ENCODE assay signal across 8 cellular contexts in genomic region chr5:54234304-54234938, GRCh38.
DNase-seq lines count a peak whose midpoint lies in the region; ATAC-seq and TF ChIP-seq lines count a peak whose summit lies in the region.

No MANE protein-coding gene starts in this region.

- ATAC-seq in HG03060 (IDR thresholded peaks at IDR 0.05; ENCODE audit: low read depth, unreplicated experiment) (peak; percentile 48), RWPE2 (ENCODE audit: low read depth) (no peak), foreskin keratinocyte (no peak), upper lobe of right lung (no peak), GM18505 (IDR thresholded peaks at IDR 0.05; ENCODE audit: unreplicated experiment) (no peak), left ventricle myocardium superior (no peak), GM19023 (IDR thresholded peaks at IDR 0.05; ENCODE audit: unreplicated experiment) (no peak)

- peaks cover 8% of the 10 kb centered on the region for H3K4me1 ChIP-seq in RWPE2 (ENCODE audit: insufficient read depth, poor library complexity, severe bottlenecking)
- no peaks in the 10 kb centered on the region for H3K4me1 ChIP-seq in foreskin keratinocyte
- H3K4me1 ChIP-seq in upper lobe of right lung, result peaks cover 3% of the 10 kb centered on the region

- intact Hi-C loops in upper lobe of right lung (cut with DNase I) (no loop called here), left ventricle myocardium superior (cut with micrococcal nuclease) (no loop called here)

- DNase-seq in EH (ENCODE audit: low read depth) (peak; percentile 60), RWPE2 (ENCODE audit: low spot score) (no peak), foreskin keratinocyte (no peak), upper lobe of right lung (no peak), left ventricle myocardium superior (no peak)

- TF ChIP-seq CTCF in RWPE2 (IDR thresholded peaks at IDR 0.05; ENCODE audit: poor library complexity, severe bottlenecking), result peak; percentile 88
- peak; percentile 73 for TF ChIP-seq CTCF in foreskin keratinocyte (conservative IDR thresholded peaks at IDR 0.05)
- TF ChIP-seq CTCF in upper lobe of right lung (IDR thresholded peaks at IDR 0.05), result peak; percentile 50

- H3K4me3 ChIP-seq in RWPE2 (ENCODE audit: severe bottlenecking) (no peak overlapping the region), upper lobe of right lung (no peak overlapping the region)

- H3K9me3 ChIP-seq in RWPE2 (ENCODE audit: severe bottlenecking) (no peaks in the 10 kb centered on the region), upper lobe of right lung (no peaks in the 10 kb centered on the region)

- H3K27me3 ChIP-seq in RWPE2 (ENCODE audit: insufficient read depth, poor library complexity, severe bottlenecking), result no peaks in the 10 kb centered on the region
- no peaks in the 10 kb centered on the region for H3K27me3 ChIP-seq in foreskin keratinocyte
- no peaks in the 10 kb centered on the region for H3K27me3 ChIP-seq in upper lobe of right lung

- TF ChIP-seq POLR2A in GM18505 (IDR thresholded peaks at IDR 0.05; ENCODE audit: borderline replicate concordance, extremely low read depth, insufficient read depth, insufficient read length), result no peak

- H3K36me3 ChIP-seq in RWPE2 (ENCODE audit: low read depth), result no peaks in the 10 kb centered on the region
- H3K36me3 ChIP-seq in upper lobe of right lung, result no peaks in the 10 kb centered on the region

- H3K27ac ChIP-seq in RWPE2 (ENCODE audit: poor library complexity, severe bottlenecking) (no peak overlapping the region), foreskin keratinocyte (no peak overlapping the region), upper lobe of right lung (no peak overlapping the region)
